ENCODE assay signal across 30 cellular contexts in genomic region chr5:127846884-127847283, GRCh38.
"Had no signal": no experiment of that assay in that cellular context is flagged by ENCODE, and none has a peak within 500 bp of the region (broad histone marks: within the 10 kb centered on the region; RNA-seq: fewer than 3 reads in every experiment).

No MANE protein-coding gene starts in this region.

- DNase-seq: dorsolateral prefrontal cortex; effector CD4-positive, alpha-beta T cell; endodermal cell; foreskin keratinocyte; heart left ventricle; islet precursor cell; left ventricle myocardium superior; mesenchymal stem cell; mucosa of descending colon; naive B cell; right lobe of liver; small intestine; stimulated activated CD4-positive, alpha-beta T cell treated with anti-CD3 and anti-CD28 coated beads, Interleukin-15, amount 100 ng/mL, for 24 hours; stimulated activated CD4-positive, alpha-beta T cell treated with anti-CD3 and anti-CD28 coated beads, Interleukin-2, amount 100 ng/mL, for 48 hours; stimulated activated naive B cell treated with anti-CD40 and anti-IgM and Interleukin-4, amounts not matched to agents 10 μg/mL and 1 μg/mL and 100 μg/mL, for 72 hours; upper lobe of right lung had no signal

- H3K27me3 Mint-ChIP-seq: natural killer cell treated with Interleukin-12 subunit alpha and Interleukin-12 subunit beta and Interleukin-15 and Interleukin-18, amount 100 ng/mL, for 72 hours; progenitor cell of endocrine pancreas; stimulated activated naive B cell treated with anti-CD40 and anti-IgM and Interleukin-4, amounts not matched to agents 10 μg/mL and 1 μg/mL and 100 μg/mL, for 72 hours; stimulated activated naive CD8-positive, alpha-beta T cell treated with anti-CD3 and anti-CD28 coated beads, Interleukin-15, Interleukin-2, amounts not matched to agents 100 ng/mL and 50 ng/mL, for 24 hours had no signal

- H3K27ac Mint-ChIP-seq: endodermal cell; mesothelial cell of epicardium; natural killer cell treated with Interleukin-12 subunit alpha and Interleukin-12 subunit beta and Interleukin-15 and Interleukin-18, amount 100 ng/mL, for 72 hours; progenitor cell of endocrine pancreas; stimulated activated naive B cell treated with anti-CD40 and anti-IgM and Interleukin-4, amounts not matched to agents 10 μg/mL and 1 μg/mL and 100 μg/mL, for 72 hours; stimulated activated naive CD8-positive, alpha-beta T cell treated with anti-CD3 and anti-CD28 coated beads, Interleukin-15, Interleukin-2, amounts not matched to agents 100 ng/mL and 50 ng/mL, for 24 hours had no signal

- H3K4me3 Mint-ChIP-seq: endodermal cell; mesothelial cell of epicardium; naive B cell; natural killer cell treated with Interleukin-12 subunit alpha and Interleukin-12 subunit beta and Interleukin-15 and Interleukin-18, amount 100 ng/mL, for 72 hours; neural crest cell; stimulated activated naive B cell treated with anti-CD40 and anti-IgM and Interleukin-4, amounts not matched to agents 10 μg/mL and 1 μg/mL and 100 μg/mL, for 72 hours; stimulated activated naive CD8-positive, alpha-beta T cell treated with anti-CD3 and anti-CD28 coated beads, Interleukin-15, Interleukin-2, amounts not matched to agents 100 ng/mL and 50 ng/mL, for 24 hours had no signal

- H3K27ac ChIP-seq: esophagus muscularis mucosa, foreskin keratinocyte, gastroesophageal sphincter, heart left ventricle, hepatocyte, neutrophil, parathyroid adenoma, right lobe of liver, thoracic aorta, tibial nerve, upper lobe of right lung, vagina had no signal

- ATAC-seq: foreskin keratinocyte; gastroesophageal sphincter; heart left ventricle; left ventricle myocardium superior; mucosa of descending colon; natural killer cell treated with Interleukin-12 subunit alpha and Interleukin-12 subunit beta and Interleukin-15 and Interleukin-18, amount 100 ng/mL, for 72 hours; right lobe of liver; stimulated activated naive B cell treated with anti-CD40 and anti-IgM and Interleukin-4, amounts not matched to agents 10 μg/mL and 1 μg/mL and 100 μg/mL, for 72 hours; upper lobe of right lung had no signal

- H2AFZ ChIP-seq: hepatocyte, parathyroid adenoma had no signal

- H3K9me3 Mint-ChIP-seq: endodermal cell; mesothelial cell of epicardium; neural crest cell; stimulated activated naive B cell treated with anti-CD40 and anti-IgM and Interleukin-4, amounts not matched to agents 10 μg/mL and 1 μg/mL and 100 μg/mL, for 72 hours; stimulated activated naive CD8-positive, alpha-beta T cell treated with anti-CD3 and anti-CD28 coated beads, Interleukin-15, Interleukin-2, amounts not matched to agents 100 ng/mL and 50 ng/mL, for 24 hours had no signal

- H3K9me3 ChIP-seq: esophagus muscularis mucosa, gastroesophageal sphincter, heart left ventricle, mucosa of descending colon, neutrophil, right lobe of liver, thoracic aorta, tibial nerve, upper lobe of right lung, vagina had no signal

- H3K9ac ChIP-seq: parathyroid adenoma had no signal

- H3K4me3 ChIP-seq: dorsolateral prefrontal cortex, esophagus muscularis mucosa, gastroesophageal sphincter, heart left ventricle, hepatocyte, lung, mucosa of descending colon, right lobe of liver, thoracic aorta, tibial nerve, upper lobe of right lung, vagina had no signal

- H3K36me3 ChIP-seq: esophagus muscularis mucosa, gastroesophageal sphincter, heart left ventricle, neutrophil, right lobe of liver, thoracic aorta, tibial nerve, upper lobe of right lung, vagina had no signal

- H3K27me3 ChIP-seq: dorsolateral prefrontal cortex, esophagus muscularis mucosa, foreskin keratinocyte, gastroesophageal sphincter, heart left ventricle, neutrophil, right lobe of liver, tibial nerve, upper lobe of right lung, vagina had no signal

- H3K4me1 ChIP-seq: foreskin keratinocyte, parathyroid adenoma, right lobe of liver, tibial nerve, upper lobe of right lung, vagina had no signal

- H3K79me2 ChIP-seq: hepatocyte, parathyroid adenoma had no signal

- H3K4me1 Mint-ChIP-seq: naive B cell; stimulated activated naive B cell treated with anti-CD40 and anti-IgM and Interleukin-4, amounts not matched to agents 10 μg/mL and 1 μg/mL and 100 μg/mL, for 72 hours had no signal

- H3K4me2 ChIP-seq: hepatocyte had no signal

- H3K36me3 Mint-ChIP-seq: mesothelial cell of epicardium; naive B cell; natural killer cell treated with Interleukin-12 subunit alpha and Interleukin-12 subunit beta and Interleukin-15 and Interleukin-18, amount 100 ng/mL, for 72 hours; stimulated activated naive B cell treated with anti-CD40 and anti-IgM and Interleukin-4, amounts not matched to agents 10 μg/mL and 1 μg/mL and 100 μg/mL, for 72 hours had no signal
